In the genomic region with DNA sequence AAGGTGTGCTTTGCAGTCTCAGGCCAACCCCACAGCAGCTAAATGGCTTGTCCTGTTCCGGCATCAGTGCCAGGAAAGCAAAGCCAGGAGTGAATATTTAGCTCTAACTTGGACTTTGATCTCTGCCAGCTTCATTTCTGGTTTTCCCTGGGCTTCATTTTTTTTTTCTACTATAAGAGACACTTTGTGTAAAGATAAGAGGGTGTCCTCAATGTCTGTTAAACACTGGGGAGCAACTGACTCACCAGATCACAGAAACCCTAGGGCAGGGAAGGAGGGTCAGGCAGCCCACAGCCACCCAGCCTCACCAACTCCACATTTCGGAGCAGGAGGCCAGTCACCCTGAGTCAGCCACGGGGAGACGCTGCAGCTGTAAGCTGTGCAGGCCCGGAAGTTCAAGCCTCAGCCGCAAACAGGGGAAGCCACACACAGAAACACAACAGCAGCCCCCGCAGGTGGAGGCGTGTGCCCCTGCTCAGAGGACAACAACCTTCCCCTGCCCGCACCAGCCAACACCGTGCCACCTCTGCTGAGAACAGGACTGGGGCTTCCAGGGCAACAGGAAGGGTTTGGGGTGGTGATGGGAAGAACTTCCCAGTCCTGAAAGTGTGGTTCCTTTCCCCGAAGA, we compare ENCODE assay signal across 1 cellular context.
TF ChIP-seq lines count a peak whose summit lies in the region.

No MANE protein-coding gene starts in this region.

TF ChIP-seq in HepG2, 621 proteins besides CTCF, POLR2A, EP300 and RAD21 (continued from another document and continues in another):
- 0 out of 2 replicates have a peak, but pooled peaks have one; percentile 52 for TF ChIP-seq ZFY (CRISPR knock-in tag; IDR thresholded peaks at IDR 0.05)
- TF ChIP-seq ARNTL (CRISPR knock-in tag; IDR thresholded peaks at IDR 0.05): no peak
- no peak for TF ChIP-seq PAX8 (CRISPR knock-in tag; IDR thresholded peaks at IDR 0.05; ENCODE audit: borderline replicate concordance)
- TF ChIP-seq KLF6 (CRISPR knock-in tag; IDR thresholded peaks at IDR 0.05): 0 out of 2 replicates have a peak, but pooled peaks have one; percentile 42
- TF ChIP-seq ZNF761 (CRISPR knock-in tag; conservative IDR thresholded peaks at IDR 0.05): no peak
- peak; percentile 67 for TF ChIP-seq HNF4A (CRISPR knock-in tag; IDR thresholded peaks at IDR 0.05)
- TF ChIP-seq, protein P1, sequence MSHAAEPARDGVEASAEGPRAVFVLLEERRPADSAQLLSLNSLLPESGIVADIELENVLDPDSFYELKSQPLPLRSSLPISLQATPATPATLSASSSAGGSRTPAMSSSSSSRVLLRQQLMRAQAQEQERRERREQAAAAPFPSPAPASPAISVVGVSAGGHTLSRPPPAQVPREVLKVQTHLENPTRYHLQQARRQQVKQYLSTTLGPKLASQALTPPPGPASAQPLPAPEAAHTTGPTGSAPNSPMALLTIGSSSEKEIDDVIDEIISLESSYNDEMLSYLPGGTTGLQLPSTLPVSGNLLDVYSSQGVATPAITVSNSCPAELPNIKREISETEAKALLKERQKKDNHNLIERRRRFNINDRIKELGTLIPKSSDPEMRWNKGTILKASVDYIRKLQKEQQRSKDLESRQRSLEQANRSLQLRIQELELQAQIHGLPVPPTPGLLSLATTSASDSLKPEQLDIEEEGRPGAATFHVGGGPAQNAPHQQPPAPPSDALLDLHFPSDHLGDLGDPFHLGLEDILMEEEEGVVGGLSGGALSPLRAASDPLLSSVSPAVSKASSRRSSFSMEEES (CRISPR knock-in tag; IDR thresholded peaks at IDR 0.05): 0 out of 2 replicates have a peak, but pooled peaks have one; percentile 25
- TF ChIP-seq ATF1 (CRISPR knock-in tag; IDR thresholded peaks at IDR 0.05): peak; percentile 44; the same call in 1 of the 2 replicates
- no peak for TF ChIP-seq TRAFD1 (CRISPR knock-in tag; IDR thresholded peaks at IDR 0.05; ENCODE audit: borderline replicate concordance)
- no peak for TF ChIP-seq HMGXB3 (CRISPR knock-in tag; IDR thresholded peaks at IDR 0.05; ENCODE audit: borderline replicate concordance)
- TF ChIP-seq BCL3 (CRISPR knock-in tag; IDR thresholded peaks at IDR 0.05): no peak
- no peak for TF ChIP-seq BRF2 (CRISPR knock-in tag; IDR thresholded peaks at IDR 0.05)
- peak; percentile 52 for TF ChIP-seq DBP (CRISPR knock-in tag; IDR thresholded peaks at IDR 0.05; ENCODE audit: not compliant biosample characterization)
- TF ChIP-seq, protein P2, sequence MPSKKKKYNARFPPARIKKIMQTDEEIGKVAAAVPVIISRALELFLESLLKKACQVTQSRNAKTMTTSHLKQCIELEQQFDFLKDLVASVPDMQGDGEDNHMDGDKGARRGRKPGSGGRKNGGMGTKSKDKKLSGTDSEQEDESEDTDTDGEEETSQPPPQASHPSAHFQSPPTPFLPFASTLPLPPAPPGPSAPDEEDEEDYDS (CRISPR knock-in tag; IDR thresholded peaks at IDR 0.05): no peak
- TF ChIP-seq PATZ1 (CRISPR knock-in tag; IDR thresholded peaks at IDR 0.05): no peak
- TF ChIP-seq TFDP1 (CRISPR knock-in tag; IDR thresholded peaks at IDR 0.05; ENCODE audit: borderline replicate concordance): no peak
- TF ChIP-seq ZNF317 (CRISPR knock-in tag; IDR thresholded peaks at IDR 0.05): 0 out of 2 replicates have a peak, but pooled peaks have one; percentile 35
- TF ChIP-seq MNT (IDR thresholded peaks at IDR 0.05): no peak
- TF ChIP-seq ZC3H13 (CRISPR knock-in tag; IDR thresholded peaks at IDR 0.05): no peak
- TF ChIP-seq, protein P3, sequence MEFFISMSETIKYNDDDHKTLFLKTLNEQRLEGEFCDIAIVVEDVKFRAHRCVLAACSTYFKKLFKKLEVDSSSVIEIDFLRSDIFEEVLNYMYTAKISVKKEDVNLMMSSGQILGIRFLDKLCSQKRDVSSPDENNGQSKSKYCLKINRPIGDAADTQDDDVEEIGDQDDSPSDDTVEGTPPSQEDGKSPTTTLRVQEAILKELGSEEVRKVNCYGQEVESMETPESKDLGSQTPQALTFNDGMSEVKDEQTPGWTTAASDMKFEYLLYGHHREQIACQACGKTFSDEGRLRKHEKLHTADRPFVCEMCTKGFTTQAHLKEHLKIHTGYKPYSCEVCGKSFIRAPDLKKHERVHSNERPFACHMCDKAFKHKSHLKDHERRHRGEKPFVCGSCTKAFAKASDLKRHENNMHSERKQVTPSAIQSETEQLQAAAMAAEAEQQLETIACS (CRISPR knock-in tag; IDR thresholded peaks at IDR 0.05): no peak
- no peak; the same call in 1 of the 2 replicates for TF ChIP-seq THAP9 (CRISPR knock-in tag; IDR thresholded peaks at IDR 0.05; ENCODE audit: borderline replicate concordance)
- TF ChIP-seq DR1 (CRISPR knock-in tag; IDR thresholded peaks at IDR 0.05): no peak
- TF ChIP-seq ZC3H4 (CRISPR knock-in tag; IDR thresholded peaks at IDR 0.05; ENCODE audit: borderline replicate concordance): peak; percentile 90
- TF ChIP-seq ARHGAP35 (CRISPR knock-in tag; IDR thresholded peaks at IDR 0.05; ENCODE audit: borderline replicate concordance): no peak
- TF ChIP-seq ZNF354B (CRISPR knock-in tag; IDR thresholded peaks at IDR 0.05): no peak
- no peak for TF ChIP-seq ESRRA (CRISPR knock-in tag; IDR thresholded peaks at IDR 0.05; ENCODE audit: low read depth)
